In genomic region chr16:84789431-84789830, GRCh38 we compare ENCODE assay signal across 29 cellular contexts. TPM values are rescaled to one million over a fixed set of nuclear protein-coding genes. Genes with fewer than 3 reads are reported as not detected.
"Had no signal": no experiment of that assay in that cellular context is flagged by ENCODE, and none has a peak within 500 bp of the region (broad histone marks: within the 10 kb centered on the region; RNA-seq: fewer than 3 reads in every experiment).

No MANE protein-coding gene starts in this region.

- H3K27me3 ChIP-seq: ascending aorta, gastroesophageal sphincter, ovary had no signal

- H3K4me3 ChIP-seq: ascending aorta, gastroesophageal sphincter, ovary, prostate gland had no signal

- FAIRE-seq: small intestine, TTC549 had no signal

- H3K36me3 ChIP-seq: ascending aorta, gastroesophageal sphincter, ovary, prostate gland had no signal

- H3K4me1 ChIP-seq: ascending aorta had no signal

- H3K27ac Mint-ChIP-seq: activated naive CD8-positive, alpha-beta T cell treated with anti-CD3 and anti-CD28 coated beads for 36 hours; effector memory CD8-positive, alpha-beta T cell; memory B cell; naive thymus-derived CD8-positive, alpha-beta T cell; stimulated activated memory B cell treated with anti-CD40 and anti-IgM and Interleukin-4, amounts not matched to agents 10 μg/mL and 1 μg/mL and 100 μg/mL, for 72 hours; stimulated activated naive CD8-positive, alpha-beta T cell treated with anti-CD3 and anti-CD28 coated beads, Interleukin-15, amount 100 ng/mL, for 72 hours; type B pancreatic cell had no signal

- DNase-seq: activated CD4-positive, alpha-beta T cell treated with anti-CD3 and anti-CD28 coated beads for 4 hours; activated CD4-positive, alpha-beta T cell treated with anti-CD3 and anti-CD28 coated beads, Interleukin-2, amount 50 U/mL, for 4 hours; activated effector memory CD4-positive, alpha-beta T cell treated with Interleukin-2 at 50 U/mL for 16 hours; activated naive CD4-positive, alpha-beta T cell treated with Interleukin-2 at 50 U/mL for 16 hours; activated naive CD8-positive, alpha-beta T cell treated with anti-CD3 and anti-CD28 coated beads for 36 hours; activated T-cell treated with anti-CD3 and anti-CD28 coated beads for 4 hours; caudate nucleus; cortex of kidney; effector memory CD8-positive, alpha-beta T cell; erythroblast; head of caudate nucleus; naive thymus-derived CD8-positive, alpha-beta T cell; retina; small intestine; stimulated activated CD4-positive, alpha-beta T cell treated with anti-CD3 and anti-CD28 coated beads, Interleukin-1b, Interleukin-23, amount 100 ng/mL, for 48 hours; stimulated activated CD4-positive, alpha-beta T cell treated with anti-CD3 and anti-CD28 coated beads, Interleukin-4, amount 100 ng/mL, for 4 hours; stimulated activated CD8-positive, alpha-beta memory T cell treated with anti-CD3 and anti-CD28 coated beads, Interleukin-4, amount 100 ng/mL, for 48 hours; stimulated activated naive CD8-positive, alpha-beta T cell treated with anti-CD3 and anti-CD28 coated beads, Interleukin-15, amount 100 ng/mL, for 72 hours; substantia nigra had no signal

- H3K4me3 Mint-ChIP-seq: activated naive CD8-positive, alpha-beta T cell treated with anti-CD3 and anti-CD28 coated beads for 36 hours; brain; effector memory CD8-positive, alpha-beta T cell; memory B cell; naive thymus-derived CD8-positive, alpha-beta T cell; stimulated activated memory B cell treated with anti-CD40 and anti-IgM and Interleukin-4, amounts not matched to agents 10 μg/mL and 1 μg/mL and 100 μg/mL, for 72 hours; stimulated activated naive CD8-positive, alpha-beta T cell treated with anti-CD3 and anti-CD28 coated beads, Interleukin-15, amount 100 ng/mL, for 72 hours; type B pancreatic cell had no signal

- ATAC-seq: effector memory CD8-positive, alpha-beta T cell; gastroesophageal sphincter; naive thymus-derived CD8-positive, alpha-beta T cell; stimulated activated memory B cell treated with anti-CD40 and anti-IgM and Interleukin-4, amounts not matched to agents 10 μg/mL and 1 μg/mL and 100 μg/mL, for 72 hours; stimulated activated naive CD8-positive, alpha-beta T cell treated with anti-CD3 and anti-CD28 coated beads, Interleukin-15, amount 100 ng/mL, for 72 hours had no signal

- H3K9me3 Mint-ChIP-seq: activated naive CD8-positive, alpha-beta T cell treated with anti-CD3 and anti-CD28 coated beads for 36 hours; effector memory CD8-positive, alpha-beta T cell; memory B cell; naive thymus-derived CD8-positive, alpha-beta T cell; stimulated activated memory B cell treated with anti-CD40 and anti-IgM and Interleukin-4, amounts not matched to agents 10 μg/mL and 1 μg/mL and 100 μg/mL, for 72 hours; stimulated activated naive CD8-positive, alpha-beta T cell treated with anti-CD3 and anti-CD28 coated beads, Interleukin-15, amount 100 ng/mL, for 72 hours; type B pancreatic cell had no signal

- H3K9me3 ChIP-seq: ascending aorta, gastroesophageal sphincter, ovary, prostate gland had no signal

- H3K36me3 Mint-ChIP-seq: activated naive CD8-positive, alpha-beta T cell treated with anti-CD3 and anti-CD28 coated beads for 36 hours; brain; type B pancreatic cell had no signal

- H3K4me1 Mint-ChIP-seq: memory B cell; stimulated activated memory B cell treated with anti-CD40 and anti-IgM and Interleukin-4, amounts not matched to agents 10 μg/mL and 1 μg/mL and 100 μg/mL, for 72 hours; stimulated activated naive CD8-positive, alpha-beta T cell treated with anti-CD3 and anti-CD28 coated beads, Interleukin-15, amount 100 ng/mL, for 72 hours had no signal

- H3K27me3 Mint-ChIP-seq: activated naive CD8-positive, alpha-beta T cell treated with anti-CD3 and anti-CD28 coated beads for 36 hours; effector memory CD8-positive, alpha-beta T cell; memory B cell; naive thymus-derived CD8-positive, alpha-beta T cell; stimulated activated memory B cell treated with anti-CD40 and anti-IgM and Interleukin-4, amounts not matched to agents 10 μg/mL and 1 μg/mL and 100 μg/mL, for 72 hours; stimulated activated naive CD8-positive, alpha-beta T cell treated with anti-CD3 and anti-CD28 coated beads, Interleukin-15, amount 100 ng/mL, for 72 hours; type B pancreatic cell had no signal

- H3K27ac ChIP-seq: ascending aorta, gastroesophageal sphincter, ovary, prostate gland, VCaP had no signal

RNA-seq across cellular contexts. Expression of gene CRISPLD2, which starts 30.4 kb away (rescaled TPM):
- total RNA-seq: activated naive CD8-positive, alpha-beta T cell treated with anti-CD3 and anti-CD28 coated beads for 36 hours; naive thymus-derived CD8-positive, alpha-beta T cell had no signal
